8 cellular contexts compared by ENCODE assay signal in the genomic region with DNA sequence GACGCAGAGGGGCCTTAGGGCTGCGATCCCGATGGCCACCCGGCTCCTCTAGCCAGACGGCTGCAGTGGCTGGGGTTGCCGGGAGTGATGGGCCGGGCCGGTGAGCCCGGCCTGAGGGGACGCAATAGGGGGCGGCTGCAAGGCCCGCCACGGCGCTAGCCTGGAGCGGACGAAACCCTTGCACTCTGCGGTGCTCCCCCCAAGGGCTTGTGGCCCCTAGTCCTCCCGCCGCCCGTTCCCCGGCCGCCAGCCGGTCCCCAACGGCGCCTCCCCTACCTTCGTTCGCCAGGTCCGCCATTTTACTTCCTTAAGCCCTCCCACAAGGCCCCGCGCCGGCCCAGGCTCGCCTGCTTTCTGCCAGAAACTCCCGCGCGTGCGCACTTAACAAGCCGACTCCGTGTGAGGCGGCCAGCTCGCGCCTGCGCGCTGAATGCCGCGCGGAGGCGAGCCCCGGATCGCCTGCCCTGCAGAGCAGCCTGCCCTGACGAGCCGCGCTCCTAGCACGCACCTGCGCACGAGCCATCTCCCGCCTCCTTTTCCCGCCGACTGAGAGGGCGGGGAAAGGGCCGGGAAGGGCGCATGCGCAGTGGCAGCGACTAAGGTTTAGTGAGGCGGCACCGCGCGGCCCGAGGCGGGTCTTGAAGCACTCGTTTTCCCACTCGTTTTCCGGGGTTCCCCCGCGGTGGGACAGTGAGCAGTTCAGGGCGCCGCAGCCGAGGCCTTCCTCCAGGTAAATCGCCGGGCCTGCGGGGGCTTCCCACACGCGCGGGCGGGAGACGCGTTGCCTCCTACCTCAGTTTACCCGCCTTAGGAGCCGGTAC. TPM values are rescaled to one million over a fixed set of nuclear protein-coding genes. Genes with fewer than 3 reads are reported as not detected.
DNase-seq lines count a peak whose midpoint lies in the region; ATAC-seq and TF ChIP-seq lines count a peak whose summit lies in the region.

A gene with protein sequence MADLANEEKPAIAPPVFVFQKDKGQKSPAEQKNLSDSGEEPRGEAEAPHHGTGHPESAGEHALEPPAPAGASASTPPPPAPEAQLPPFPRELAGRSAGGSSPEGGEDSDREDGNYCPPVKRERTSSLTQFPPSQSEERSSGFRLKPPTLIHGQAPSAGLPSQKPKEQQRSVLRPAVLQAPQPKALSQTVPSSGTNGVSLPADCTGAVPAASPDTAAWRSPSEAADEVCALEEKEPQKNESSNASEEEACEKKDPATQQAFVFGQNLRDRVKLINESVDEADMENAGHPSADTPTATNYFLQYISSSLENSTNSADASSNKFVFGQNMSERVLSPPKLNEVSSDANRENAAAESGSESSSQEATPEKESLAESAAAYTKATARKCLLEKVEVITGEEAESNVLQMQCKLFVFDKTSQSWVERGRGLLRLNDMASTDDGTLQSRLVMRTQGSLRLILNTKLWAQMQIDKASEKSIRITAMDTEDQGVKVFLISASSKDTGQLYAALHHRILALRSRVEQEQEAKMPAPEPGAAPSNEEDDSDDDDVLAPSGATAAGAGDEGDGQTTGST (minus strand): TSS at position 356 of the 821 bp plus-strand sequence. CDS start 58 bp downstream, at position 298.

- ATAC-seq in GM18498 (IDR thresholded peaks at IDR 0.05; ENCODE audit: unreplicated experiment) (peak; percentile 88), HG02938 (IDR thresholded peaks at IDR 0.05; ENCODE audit: unreplicated experiment) (peak; percentile 76)

- H3K4me3 ChIP-seq in right atrium auricular region (peak within 1 kb of the TSS; percentile 98 to 100), uterus (peak within 1 kb of the TSS; percentile 93 to 96)

- H3K9me3 ChIP-seq in right atrium auricular region (no peaks in the 10 kb centered on the region), uterus (no peaks in the 10 kb centered on the region)

- H3K27me3 ChIP-seq in right atrium auricular region (no peaks in the 10 kb centered on the region), uterus (no peaks in the 10 kb centered on the region)

- intact Hi-C loops in uterus (cut with DNase I; ENCODE audit: low total_unique reads), result no loop called here

- H3K27ac ChIP-seq in right atrium auricular region (peak within 1 kb of the TSS; percentile 77 to 92), uterus (peak within 1 kb of the TSS; percentile 86 to 90)

- DNase-seq in NCI-H187 (lab: John Stamatoyannopoulos, UW), result peak; percentile 78 to 87
- DNase-seq in T-helper 2 cell, result peak; percentile 97 to 99 (median 99)
- DNase-seq in anterior cingulate cortex (lab: John Stamatoyannopoulos, UW), result peak; percentile 76 to 99 (median 97)
- DNase-seq in right atrium auricular region (ENCODE audit: low spot score), result peak; percentile 98
- DNase-seq in pulmonary artery endothelial cell (ENCODE audit: low read depth, low spot score), result peak; percentile 95
- DNase-seq in uterus, result peak; percentile 98

- TF ChIP-seq CTCF in right atrium auricular region (IDR thresholded peaks at IDR 0.05), result peak in 1 of 2 donors; percentile 24
- peak in 2 of 4 experiments; percentile 20 to 43 for TF ChIP-seq CTCF in uterus (IDR thresholded peaks at IDR 0.05)

- TF ChIP-seq POLR2A in uterus (IDR thresholded peaks at IDR 0.05), result peak; percentile 76 to 81

- H3K4me1 ChIP-seq in right atrium auricular region (peaks cover 0 to 55% of the 10 kb centered on the region in 2 donors), uterus (peaks cover 10 to 15% of the 10 kb centered on the region in 2 donors)

- H3K36me3 ChIP-seq in right atrium auricular region, result peaks cover 12% of the 10 kb centered on the region
- H3K36me3 ChIP-seq in uterus, result no peaks in the 10 kb centered on the region

RNA-seq across cellular contexts. Expression of the gene that starts here (rescaled TPM):
- total RNA-seq in right atrium auricular region (10 to 100 TPM; 53.6 to 54.7 TPM), pulmonary artery endothelial cell (36.4 and 42.4 TPM in 2 replicates), uterus (10 to 100 TPM; 40.9 to 98.1 (median 48.5) TPM)

Comparison
In these comparisons a context has a peak if more than half of its experiments do, and no peak if none do; other contexts are left out.
1. Peak in every context shown above with its lines: DNase-seq, ATAC-seq, H3K4me3 ChIP-seq and H3K27ac ChIP-seq.